Comparison of ENCODE assay signal across 15 cellular contexts in genomic region chr2:220460257-220460985, GRCh38.
DNase-seq lines count a peak whose midpoint lies in the region; ATAC-seq and TF ChIP-seq lines count a peak whose summit lies in the region.
"Had no signal": no experiment of that assay in that cellular context is flagged by ENCODE, and none has a peak within 500 bp of the region (broad histone marks: within the 10 kb centered on the region; RNA-seq: fewer than 3 reads in every experiment).

No MANE protein-coding gene starts in this region.

- H3K9me3 ChIP-seq in NT2/D1 (ENCODE audit: insufficient read depth, low read length) (no peaks in the 10 kb centered on the region), endodermal cell (ENCODE audit: control insufficient read depth, low read length) (no peaks in the 10 kb centered on the region)
- H3K9me3 ChIP-seq: thoracic aorta had no signal

- WGBS in endodermal cell (ENCODE audit: insufficient coverage in 1 of 2, insufficient read length in 1 of 2), 2 experiments, result 90% methylated on average over 2 of the region's 4 CpGs; no CpG with 5 or more reads in 1 of the 2 experiments

- H3K4me1 Mint-ChIP-seq in GM23338 (peaks cover 2% of the 10 kb centered on the region; the same call in 1 of the 3 replicates), endodermal cell (peaks cover 12% of the 10 kb centered on the region)
- H3K4me1 Mint-ChIP-seq: activated naive CD4-positive, alpha-beta T cell treated with anti-CD3 and anti-CD28 coated beads, Interleukin-2, amount 10 ng/mL, durations not matched to agents 7 days and 5 days had no signal

- H3K4me3 Mint-ChIP-seq in GM23338 (no peak overlapping the region), endodermal cell (no peak overlapping the region)
- H3K4me3 Mint-ChIP-seq: activated naive CD4-positive, alpha-beta T cell treated with anti-CD3 and anti-CD28 coated beads, Interleukin-2, amount 10 ng/mL, durations not matched to agents 7 days and 5 days; natural killer cell treated with Interleukin-12 subunit alpha and Interleukin-12 subunit beta and Interleukin-15 and Interleukin-18, amount 100 ng/mL, for 72 hours; T-helper 2 cell treated with Interferon-gamma antibody and Interleukin-4, amounts not matched to agents 5 μg/mL and 100 μg/mL, for 36 hours had no signal

- H3K4me3 ChIP-seq in GM23338 (no peak overlapping the region), NT2/D1 (ENCODE audit: insufficient read length, low read depth) (no peak overlapping the region), endodermal cell (ENCODE audit: low read length) (no peak overlapping the region)
- H3K4me3 ChIP-seq: thoracic aorta had no signal

- ATAC-seq in GM23338, result peak; percentile 80
- ATAC-seq: left colon; natural killer cell treated with Interleukin-12 subunit alpha and Interleukin-12 subunit beta and Interleukin-15 and Interleukin-18, amount 100 ng/mL, for 72 hours; Panc1 had no signal

- H3K27me3 ChIP-seq in GM23338 (ENCODE audit: insufficient read depth) (no peaks in the 10 kb centered on the region), NT2/D1 (ENCODE audit: insufficient read depth, insufficient read length) (no peaks in the 10 kb centered on the region), endodermal cell (ENCODE audit: control insufficient read depth, insufficient read depth, low read length, poor library complexity, severe bottlenecking) (no peaks in the 10 kb centered on the region)

- H3K79me2 ChIP-seq in GM23338 (replicated peaks; ENCODE audit: insufficient read depth), result no peaks in the 10 kb centered on the region

- no peak overlapping the region for H3K4me2 ChIP-seq in GM23338

- H3K9me2 ChIP-seq in GM23338 (ENCODE audit: insufficient read depth), result no peaks in the 10 kb centered on the region; the same call in 1 of the 2 replicates

- H3K27ac ChIP-seq in GM23338 (ENCODE audit: low read depth), result no peak overlapping the region
- H3K27ac ChIP-seq in endodermal cell (ENCODE audit: low read depth, low read length), result no peak overlapping the region
- H3K27ac ChIP-seq: thoracic aorta had no signal

- H3K9me3 Mint-ChIP-seq in GM23338, result no peaks in the 10 kb centered on the region
- no peaks in the 10 kb centered on the region for H3K9me3 Mint-ChIP-seq in endodermal cell
- H3K9me3 Mint-ChIP-seq: activated naive CD4-positive, alpha-beta T cell treated with anti-CD3 and anti-CD28 coated beads, Interleukin-2, amount 10 ng/mL, durations not matched to agents 7 days and 5 days; T-helper 2 cell treated with Interferon-gamma antibody and Interleukin-4, amounts not matched to agents 5 μg/mL and 100 μg/mL, for 36 hours had no signal

- H3F3A ChIP-seq in GM23338 (replicated peaks; ENCODE audit: low read depth), result no peaks in the 10 kb centered on the region

- H3K9ac ChIP-seq in NT2/D1 (ENCODE audit: insufficient read length, low read depth) (no peak overlapping the region), endodermal cell (ENCODE audit: extremely low read depth, low read length, poor library complexity, severe bottlenecking) (no peak overlapping the region)

- H3K36me3 Mint-ChIP-seq in GM23338 (ENCODE audit: low read depth) (no peaks in the 10 kb centered on the region), endodermal cell (ENCODE audit: low read depth) (no peaks in the 10 kb centered on the region)
- H3K36me3 Mint-ChIP-seq: activated naive CD4-positive, alpha-beta T cell treated with anti-CD3 and anti-CD28 coated beads, Interleukin-2, amount 10 ng/mL, durations not matched to agents 7 days and 5 days; natural killer cell treated with Interleukin-12 subunit alpha and Interleukin-12 subunit beta and Interleukin-15 and Interleukin-18, amount 100 ng/mL, for 72 hours had no signal

- TF ChIP-seq CTCF in GM23338 (conservative IDR thresholded peaks at IDR 0.05; ENCODE audit: low read depth in 2 of 2) (peak; percentile 51 to 59), endodermal cell (conservative IDR thresholded peaks at IDR 0.05) (peak; percentile 76)

- H3K27me3 Mint-ChIP-seq in GM23338 (ENCODE audit: insufficient read depth, low read depth, poor library complexity) (no peaks in the 10 kb centered on the region), endodermal cell (ENCODE audit: insufficient read depth) (no peaks in the 10 kb centered on the region)
- H3K27me3 Mint-ChIP-seq: activated naive CD4-positive, alpha-beta T cell treated with anti-CD3 and anti-CD28 coated beads, Interleukin-2, amount 10 ng/mL, durations not matched to agents 7 days and 5 days; natural killer cell treated with Interleukin-12 subunit alpha and Interleukin-12 subunit beta and Interleukin-15 and Interleukin-18, amount 100 ng/mL, for 72 hours had no signal

- H2AFZ ChIP-seq in GM23338, result no peak overlapping the region

- H4K20me1 ChIP-seq in GM23338 (replicated peaks; ENCODE audit: insufficient read depth), result no peaks in the 10 kb centered on the region

- DNase-seq in GM23338 (ENCODE audit: low spot score) (peak; percentile 59), NT2/D1 (ENCODE audit: low read depth, low spot score) (peak; percentile 5), endodermal cell (no peak), renal cortical epithelial cell (ENCODE audit: low read depth) (peak; percentile 13), inferior parietal cortex (ENCODE audit: extremely low spot score) (no peak)
- DNase-seq in activated CD8-positive, alpha-beta memory T cell treated with anti-CD3 and anti-CD28 coated beads, Interleukin-2, amount 50 U/mL, for 48 hours, result no peak
- DNase-seq in activated CD4-positive, alpha-beta T cell treated with anti-CD3 and anti-CD28 coated beads, Interleukin-2, amount 50 U/mL, for 1 hour, result no peak
- DNase-seq: activated naive CD4-positive, alpha-beta T cell treated with anti-CD3 and anti-CD28 coated beads, Interleukin-2, amount 10 ng/mL, durations not matched to agents 7 days and 5 days; Kasumi-1; left colon; NCI-H2107 had no signal

- no peaks in the 10 kb centered on the region for H3K36me3 ChIP-seq in GM23338 (ENCODE audit: insufficient read depth)
- H3K36me3 ChIP-seq in NT2/D1 (ENCODE audit: insufficient read depth, insufficient read length, low read length), result no peaks in the 10 kb centered on the region
- H3K36me3 ChIP-seq in endodermal cell (ENCODE audit: control insufficient read depth, insufficient read depth, low read length), result no peaks in the 10 kb centered on the region
- H3K36me3 ChIP-seq: thoracic aorta had no signal

- no peaks in the 10 kb centered on the region for H3K4me1 ChIP-seq in GM23338 (ENCODE audit: insufficient read depth)
- H3K4me1 ChIP-seq in NT2/D1 (ENCODE audit: insufficient read depth, insufficient read length), result no peaks in the 10 kb centered on the region
- no peaks in the 10 kb centered on the region for H3K4me1 ChIP-seq in endodermal cell (ENCODE audit: control insufficient read depth, insufficient read depth, low read length)

- H3K27ac Mint-ChIP-seq in GM23338 (no peak overlapping the region), endodermal cell (no peak overlapping the region)
- H3K27ac Mint-ChIP-seq: activated naive CD4-positive, alpha-beta T cell treated with anti-CD3 and anti-CD28 coated beads, Interleukin-2, amount 10 ng/mL, durations not matched to agents 7 days and 5 days; natural killer cell treated with Interleukin-12 subunit alpha and Interleukin-12 subunit beta and Interleukin-15 and Interleukin-18, amount 100 ng/mL, for 72 hours; T-helper 2 cell treated with Interferon-gamma antibody and Interleukin-4, amounts not matched to agents 5 μg/mL and 100 μg/mL, for 36 hours had no signal

Comparison
In these comparisons a context has a peak if more than half of its experiments do, and no peak if none do; other contexts are left out.
1. DNase-seq: peak in GM23338 (single experiment), NT2/D1 (single experiment) and renal cortical epithelial cell (single experiment); none in endodermal cell (single experiment), inferior parietal cortex (single experiment), activated CD8-positive, alpha-beta memory T cell treated with anti-CD3 and anti-CD28 coated beads, Interleukin-2, amount 50 U/mL, for 48 hours (single experiment) and activated CD4-positive, alpha-beta T cell treated with anti-CD3 and anti-CD28 coated beads, Interleukin-2, amount 50 U/mL, for 1 hour (single experiment).